Comparison of ENCODE assay signal across 9 cellular contexts in genomic region chr2:72920317-72921087, GRCh38. TPM values are rescaled to one million over a fixed set of nuclear protein-coding genes. Genes with fewer than 3 reads are reported as not detected.
DNase-seq lines count a peak whose midpoint lies in the region; ATAC-seq and TF ChIP-seq lines count a peak whose summit lies in the region.
"Had no signal": no experiment of that assay in that cellular context is flagged by ENCODE, and none has a peak within 500 bp of the region (broad histone marks: within the 10 kb centered on the region; RNA-seq: fewer than 3 reads in every experiment).

No MANE protein-coding gene starts in this region.

- H3K9me3 ChIP-seq in WERI-Rb-1 (ENCODE audit: severe bottlenecking) (peaks cover 7% of the 10 kb centered on the region), esophagus squamous epithelium (no peaks in the 10 kb centered on the region)

- peaks cover 47 to 67% (median 49%) of the 10 kb centered on the region in 3 donors for H3K4me1 ChIP-seq in esophagus squamous epithelium

- H3K4me3 ChIP-seq in WERI-Rb-1 (ENCODE audit: low read depth, low read length) = peak overlapping the region; percentile 22
- H3K4me3 ChIP-seq in fibroblast of villous mesenchyme (ENCODE audit: low read depth, low read length) = peak overlapping the region; percentile 9
- peak overlapping the region in 2 of 4 donors; percentile 34 to 47 for H3K4me3 ChIP-seq in esophagus squamous epithelium

- DNase-seq in NCI-H524 (lab: John Stamatoyannopoulos, UW) = peak; percentile 52 to 69
- DNase-seq in NCI-H524 treated with DMSO at 0.1 percent for 48 hours (lab: John Stamatoyannopoulos, UW) = no peak
- no peak for DNase-seq in WERI-Rb-1
- DNase-seq in fibroblast of villous mesenchyme (ENCODE audit: low read depth) = peak; percentile 22
- DNase-seq in stimulated activated CD4-positive, alpha-beta T cell treated with anti-CD3 and anti-CD28 coated beads, Interleukin-4, amount 100 ng/mL, for 24 hours = peak; percentile 32
- DNase-seq in central memory CD4-positive, alpha-beta T cell = no peak
- DNase-seq in esophagus squamous epithelium (lab: John Stamatoyannopoulos, UW) = no peak

- H3K36me3 ChIP-seq in WERI-Rb-1 (peaks cover 19% of the 10 kb centered on the region), esophagus squamous epithelium (no peaks in the 10 kb centered on the region)

- intact Hi-C loops in esophagus squamous epithelium (cut with DNase I) = no loop called here

- no peak overlapping the region for H3K27ac ChIP-seq in WERI-Rb-1
- no peak overlapping the region for H3K27ac ChIP-seq in esophagus squamous epithelium

- ATAC-seq in GM21360 (IDR thresholded peaks at IDR 0.05; ENCODE audit: unreplicated experiment) = no peak

- 4 to 22% methylated on average over 13 to 16 of the region's 77 CpGs for WGBS in esophagus squamous epithelium, 2 donors

- TF ChIP-seq CTCF in WERI-Rb-1 (IDR thresholded peaks at IDR 0.05; ENCODE audit: low read depth, low read length) (no peak), fibroblast of villous mesenchyme (IDR thresholded peaks at IDR 0.05; ENCODE audit: insufficient read depth, low read depth, low read length) (no peak), esophagus squamous epithelium (IDR thresholded peaks at IDR 0.05) (no peak)

- peaks cover 24% of the 10 kb centered on the region for H3K27me3 ChIP-seq in WERI-Rb-1 (ENCODE audit: insufficient read depth, low read depth, severe bottlenecking)
- peaks cover 67 to 100% (median 86%) of the 10 kb centered on the region in 4 donors for H3K27me3 ChIP-seq in esophagus squamous epithelium

- no peak for TF ChIP-seq POLR2A in esophagus squamous epithelium (IDR thresholded peaks at IDR 0.05)

RNA-seq across cellular contexts. Expression of gene EMX1, which starts 3.2 kb away (rescaled TPM):
- total RNA-seq in fibroblast of villous mesenchyme (not detected in 2 replicates), esophagus squamous epithelium (under 1 TPM in 1 of 4 donors, not detected in 3; 0.15 TPM)
- total RNA-seq: HT1080 had no signal

RNA-seq across cellular contexts. Expression of gene SPR, which starts 33.3 kb away (rescaled TPM):
- total RNA-seq in fibroblast of villous mesenchyme (17.7 and 22.0 TPM in 2 replicates), esophagus squamous epithelium (10 to 100 TPM; 16.6 to 30.9 (median 22.8) TPM)

Comparison
In these comparisons a context has a peak if more than half of its experiments do, and no peak if none do; other contexts are left out.
1. DNase-seq: peak in NCI-H524 (2 of 2), fibroblast of villous mesenchyme (single experiment) and stimulated activated CD4-positive, alpha-beta T cell treated with anti-CD3 and anti-CD28 coated beads, Interleukin-4, amount 100 ng/mL, for 24 hours (single experiment); none in NCI-H524 treated with DMSO at 0.1 percent for 48 hours (single experiment), WERI-Rb-1 (single experiment), central memory CD4-positive, alpha-beta T cell (single experiment) and esophagus squamous epithelium (single experiment).